Comparison of ENCODE assay signal across 18 cellular contexts in the genomic region with DNA sequence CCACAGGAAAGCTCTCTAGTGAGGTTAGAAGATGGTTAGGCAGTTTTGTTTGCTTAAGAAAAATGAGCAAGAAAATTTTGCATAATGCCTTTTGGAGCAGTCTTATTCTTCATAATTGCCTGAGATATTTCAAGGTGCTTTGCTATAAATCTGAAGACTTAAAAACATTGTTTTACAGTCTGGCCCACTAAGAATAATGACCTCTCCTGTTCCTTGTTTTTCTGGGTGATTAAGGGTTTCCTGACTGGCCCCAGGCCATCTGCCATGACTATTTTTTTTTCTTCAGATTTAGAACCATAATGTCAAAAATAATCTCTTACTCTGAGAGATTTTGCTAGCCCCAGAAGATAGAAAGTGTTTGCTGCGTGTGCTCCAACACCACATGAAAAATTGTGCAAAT.
DNase-seq lines count a peak whose midpoint lies in the region; ATAC-seq, FAIRE-seq and TF ChIP-seq lines count a peak whose summit lies in the region.
"Had no signal": no experiment of that assay in that cellular context is flagged by ENCODE, and none has a peak within 500 bp of the region (broad histone marks: within the 10 kb centered on the region; RNA-seq: fewer than 3 reads in every experiment).

No MANE protein-coding gene starts in this region.

- TF ChIP-seq CTCF in HEK293 (tag by site-specific recombination; IDR thresholded peaks at IDR 0.05) (no peak), Loucy (conservative IDR thresholded peaks at IDR 0.05; ENCODE audit: low read length) (no peak), fibroblast of pulmonary artery (IDR thresholded peaks at IDR 0.05; ENCODE audit: low read length, missing control alignments) (no peak)

- DNase-seq in fibroblast of pulmonary artery (ENCODE audit: low read depth) (peak; percentile 34), RCC 7860 (ENCODE audit: low spot score) (no peak), NCI-H1694 (lab: John Stamatoyannopoulos, UW) (no peak), NK-92 (lab: John Stamatoyannopoulos, UW; ENCODE audit: unreplicated experiment) (no peak)
- DNase-seq: activated CD8-positive, alpha-beta memory T cell treated with anti-CD3 and anti-CD28 coated beads, Interleukin-2, amount 50 U/mL, for 48 hours; activated naive CD8-positive, alpha-beta T cell treated with anti-CD3 and anti-CD28 coated beads for 36 hours; caudate nucleus; IMR-90; NCI-H510A treated with DMSO at 0.1 percent for 48 hours; nucleus accumbens; Peyer's patch; SW 1271 had no signal

- CTCF ChIA-PET in HEK293 (lab: Yijun Ruan, JAX), result interaction anchor here (1.0 to 1.1 kb wide), 2 partner anchors 155 to 390 kb away, joined by 4 read pairs; no protein-coding TSS in a partner anchor

- ATAC-seq in GM18502 (IDR thresholded peaks at IDR 0.05; ENCODE audit: poor library complexity, unreplicated experiment) (peak; percentile 11), HG02571 (IDR thresholded peaks at IDR 0.05; ENCODE audit: unreplicated experiment) (no peak)

- POLR2A ChIA-PET in HEK293 (lab: Yijun Ruan, JAX), result no interaction called here

- no peaks in the 10 kb centered on the region for H3K27me3 ChIP-seq in Loucy (ENCODE audit: insufficient read depth, low read length, poor library complexity, severe bottlenecking)
- H3K27me3 ChIP-seq: Peyer's patch had no signal

- no peak overlapping the region for H2AFZ ChIP-seq in Loucy (ENCODE audit: low read length)

- H3K36me3 ChIP-seq in HEK293 (ENCODE audit: control insufficient read depth in 2 of 2, insufficient read depth in 1 of 2, low read length in 2 of 2), result no peaks in the 10 kb centered on the region
- H3K36me3 ChIP-seq in Loucy (ENCODE audit: insufficient read depth, low read length), result no peaks in the 10 kb centered on the region
- H3K36me3 ChIP-seq: Peyer's patch had no signal

- H3K4me3 ChIP-seq in HEK293 (ENCODE audit: low read depth, low read length), result no peak overlapping the region
- no peak overlapping the region for H3K4me3 ChIP-seq in Loucy (ENCODE audit: low read length, poor library complexity, severe bottlenecking)
- H3K4me3 ChIP-seq in fibroblast of pulmonary artery (replicated peaks; ENCODE audit: low read depth, low read length), result no peak overlapping the region
- H3K4me3 ChIP-seq: Peyer's patch, skin epidermis had no signal

- H3K9me3 ChIP-seq in HEK293 (ENCODE audit: control insufficient read depth, insufficient read depth, low read depth, low read length) (no peaks in the 10 kb centered on the region), Loucy (ENCODE audit: insufficient read depth, low read depth, low read length) (no peaks in the 10 kb centered on the region)
- H3K9me3 ChIP-seq: Peyer's patch had no signal

- FAIRE-seq in RCC 7860 (lab: Jason Lieb, UNC), result no peak
- FAIRE-seq: G401.6 had no signal

- H3F3A ChIP-seq in Loucy (ENCODE audit: low read depth), result no peaks in the 10 kb centered on the region

- H4K20me1 ChIP-seq in Loucy (ENCODE audit: insufficient read depth, low read length, poor library complexity, severe bottlenecking), result no peaks in the 10 kb centered on the region

- H3K27ac ChIP-seq in HEK293 (ENCODE audit: extremely low read depth, low read depth, low read length), result peak overlapping the region; percentile 18; the same call in 1 of the 2 replicates
- H3K27ac ChIP-seq: Peyer's patch, skin epidermis had no signal

- H3K9ac ChIP-seq in Loucy (ENCODE audit: low read depth, low read length, poor library complexity, severe bottlenecking), result no peak overlapping the region

- H3K79me2 ChIP-seq in Loucy (ENCODE audit: insufficient read depth, low read length), result no peaks in the 10 kb centered on the region

- H3K4me2 ChIP-seq in Loucy (ENCODE audit: low read depth, low read length, poor library complexity, severe bottlenecking), result peak overlapping the region; percentile 47

- H3K4me1 ChIP-seq in HEK293 (ENCODE audit: control insufficient read depth, insufficient read depth, low read length) (peaks cover 13% of the 10 kb centered on the region), Loucy (ENCODE audit: insufficient read depth, low read length, poor library complexity, severe bottlenecking) (peaks cover 23% of the 10 kb centered on the region)
- H3K4me1 ChIP-seq: Peyer's patch had no signal

- H3K9me2 ChIP-seq in Loucy (replicated peaks; ENCODE audit: low read depth, low read length), result no peaks in the 10 kb centered on the region

TF ChIP-seq in HEK293, 187 proteins besides CTCF, POLR2A, EP300 and RAD21:
- TF ChIP-seq ZNF560 (tag by site-specific recombination; IDR thresholded peaks at IDR 0.05; ENCODE audit: borderline replicate concordance), result no peak
- TF ChIP-seq, protein P1, sequence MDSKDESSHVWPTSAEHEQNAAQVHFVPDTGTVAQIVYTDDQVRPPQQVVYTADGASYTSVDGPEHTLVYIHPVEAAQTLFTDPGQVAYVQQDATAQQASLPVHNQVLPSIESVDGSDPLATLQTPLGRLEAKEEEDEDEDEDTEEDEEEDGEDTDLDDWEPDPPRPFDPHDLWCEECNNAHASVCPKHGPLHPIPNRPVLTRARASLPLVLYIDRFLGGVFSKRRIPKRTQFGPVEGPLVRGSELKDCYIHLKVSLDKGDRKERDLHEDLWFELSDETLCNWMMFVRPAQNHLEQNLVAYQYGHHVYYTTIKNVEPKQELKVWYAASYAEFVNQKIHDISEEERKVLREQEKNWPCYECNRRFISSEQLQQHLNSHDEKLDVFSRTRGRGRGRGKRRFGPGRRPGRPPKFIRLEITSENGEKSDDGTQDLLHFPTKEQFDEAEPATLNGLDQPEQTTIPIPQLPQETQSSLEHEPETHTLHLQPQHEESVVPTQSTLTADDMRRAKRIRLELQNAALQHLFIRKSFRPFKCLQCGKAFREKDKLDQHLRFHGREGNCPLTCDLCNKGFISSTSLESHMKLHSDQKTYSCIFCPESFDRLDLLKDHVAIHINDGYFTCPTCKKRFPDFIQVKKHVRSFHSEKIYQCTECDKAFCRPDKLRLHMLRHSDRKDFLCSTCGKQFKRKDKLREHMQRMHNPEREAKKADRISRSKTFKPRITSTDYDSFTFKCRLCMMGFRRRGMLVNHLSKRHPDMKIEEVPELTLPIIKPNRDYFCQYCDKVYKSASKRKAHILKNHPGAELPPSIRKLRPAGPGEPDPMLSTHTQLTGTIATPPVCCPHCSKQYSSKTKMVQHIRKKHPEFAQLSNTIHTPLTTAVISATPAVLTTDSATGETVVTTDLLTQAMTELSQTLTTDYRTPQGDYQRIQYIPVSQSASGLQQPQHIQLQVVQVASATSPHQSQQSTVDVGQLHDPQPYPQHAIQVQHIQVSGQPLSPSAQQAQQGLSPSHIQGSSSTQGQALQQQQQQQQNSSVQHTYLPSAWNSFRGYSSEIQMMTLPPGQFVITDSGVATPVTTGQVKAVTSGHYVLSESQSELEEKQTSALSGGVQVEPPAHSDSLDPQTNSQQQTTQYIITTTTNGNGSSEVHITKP (tag by site-specific recombination; IDR thresholded peaks at IDR 0.05), result no peak
- TF ChIP-seq BCL11A (tag by site-specific recombination; IDR thresholded peaks at IDR 0.05; ENCODE audit: low read depth), result no peak
- TF ChIP-seq ZNF621 (tag by site-specific recombination; IDR thresholded peaks at IDR 0.05), result no peak
- TF ChIP-seq ZNF174 (tag by site-specific recombination; IDR thresholded peaks at IDR 0.05), result no peak
- peak; percentile 85 for TF ChIP-seq PRDM6 (tag by site-specific recombination; IDR thresholded peaks at IDR 0.05)
- TF ChIP-seq ZNF350 (tag by site-specific recombination; IDR thresholded peaks at IDR 0.05), result no peak
- TF ChIP-seq OVOL3 (tag by site-specific recombination; IDR thresholded peaks at IDR 0.05), result no peak
- no peak for TF ChIP-seq ZNF16 (tag by site-specific recombination; IDR thresholded peaks at IDR 0.05; ENCODE audit: low read depth)
- TF ChIP-seq FEZF1 (tag by site-specific recombination; IDR thresholded peaks at IDR 0.05), result peak; percentile 59
- no peak for TF ChIP-seq KLF9 (tag by site-specific recombination; IDR thresholded peaks at IDR 0.05; ENCODE audit: low read depth)
- no peak for TF ChIP-seq ZBTB10 (tag by site-specific recombination; IDR thresholded peaks at IDR 0.05)
- TF ChIP-seq ZBTB21 (tag by site-specific recombination; IDR thresholded peaks at IDR 0.05), result no peak
